Comparison of ENCODE assay signal across 19 cellular contexts in genomic region chr13:32423592-32423991, GRCh38. TPM values are rescaled to one million over a fixed set of nuclear protein-coding genes. Genes with fewer than 3 reads are reported as not detected.
DNase-seq lines count a peak whose midpoint lies in the region; ATAC-seq, FAIRE-seq and TF ChIP-seq lines count a peak whose summit lies in the region.
"Had no signal": no experiment of that assay in that cellular context is flagged by ENCODE, and none has a peak within 500 bp of the region (broad histone marks: within the 10 kb centered on the region; RNA-seq: fewer than 3 reads in every experiment).

No MANE protein-coding gene starts in this region.

- H3K9me3 ChIP-seq in GM12878 (replicated peaks; ENCODE audit: control insufficient read depth, insufficient read depth, low read length): peaks cover 17% of the 10 kb centered on the region

- H3K4me2 ChIP-seq in GM12878 (ENCODE audit: control insufficient read depth, insufficient read depth): peak overlapping the region; percentile 68; the same call in 1 of the 2 replicates

- TF ChIP-seq POLR2A in GM12878 (IDR thresholded peaks at IDR 0.05; ENCODE audit: low read depth, low read length): no peak

- WGBS in GM12878 (ENCODE audit: insufficient coverage, insufficient replicate concordance, low lambda C conversion rate, missing lambda C conversion rate): 98% methylated on average over 3 of the region's 3 CpGs

- H3K4me3 Mint-ChIP-seq in activated CD4-positive, alpha-beta T cell treated with anti-CD3 and anti-CD28 coated beads for 36 hours: no peak overlapping the region
- H3K4me3 Mint-ChIP-seq: activated CD8-positive, alpha-beta memory T cell treated with anti-CD3 and anti-CD28 coated beads, Interleukin-2, amount 10 ng/mL, durations not matched to agents 7 days and 5 days had no signal

- SMC1A ChIA-PET in GM12878 (lab: Charles Lee; ENCODE audit: uncharacterized antibody, unreplicated experiment): interaction anchor here (1.1 kb wide), 2 partner anchors 19 to 46 kb away, joined by 3 to 4 read pairs; no protein-coding TSS in a partner anchor

- no peak for FAIRE-seq in GM12878 (lab: Jason Lieb, UNC)
- FAIRE-seq: islet of Langerhans had no signal

- no TSS peak for BruUV-seq in GM12878 (replicated peaks; lab: Mats Ljungman, UMichigan)

- TF ChIP-seq EP300 in GM12878 (IDR thresholded peaks at IDR 0.05; ENCODE audit: borderline replicate concordance in 1 of 2, control insufficient read depth in 1 of 2, low read depth in 2 of 2, low read length in 2 of 2): no peak

- peaks cover 1 to 11% of the 10 kb centered on the region in 2 experiments; a peak in 2 of 4 replicates for H3K36me3 ChIP-seq in GM12878 (ENCODE audit: control insufficient read depth in 2 of 2, insufficient read depth in 2 of 2, low read length in 1 of 2)
- H3K36me3 ChIP-seq in brain microvascular endothelial cell (replicated peaks): no peaks in the 10 kb centered on the region
- H3K36me3 ChIP-seq: upper lobe of right lung had no signal

- no peak overlapping the region for H3K4me3 ChIP-seq in GM12878
- no peak overlapping the region for H3K4me3 ChIP-seq in brain microvascular endothelial cell (ENCODE audit: low read depth, low read length)
- H3K4me3 ChIP-seq: upper lobe of right lung had no signal

- peaks cover 56% of the 10 kb centered on the region for H3K79me2 ChIP-seq in GM12878 (ENCODE audit: control insufficient read depth, insufficient read depth, low read length)

- H2AFZ ChIP-seq in GM12878 (ENCODE audit: control insufficient read depth, low read depth, low read length): no peak overlapping the region

- DNase-seq in CD1c-positive myeloid dendritic cell (ENCODE audit: extremely low spot score) (peak; percentile 7), CMK (ENCODE audit: low read depth) (peak; percentile 56), NOMO-1 treated with DMSO at 0.1 percent for 48 hours (lab: John Stamatoyannopoulos, UW; ENCODE audit: unreplicated experiment) (peak; percentile 71), GM12878 (ENCODE audit: low read depth, low spot score) (no peak), brain microvascular endothelial cell (no peak), hypothalamus (lab: John Stamatoyannopoulos, UW) (no peak)
- no peak for DNase-seq in activated CD4-positive, alpha-beta T cell treated with anti-CD3 and anti-CD28 coated beads for 36 hours
- DNase-seq: activated CD8-positive, alpha-beta memory T cell treated with anti-CD3 and anti-CD28 coated beads, Interleukin-2, amount 10 ng/mL, durations not matched to agents 7 days and 5 days; Calu3; cortex of kidney; H7; Karpas-422; NCI-H1417 treated with DMSO at 0.1 percent for 48 hours; NCI-H526; SHP77 treated with DMSO at 0.1 percent for 48 hours; stimulated activated CD4-positive, alpha-beta T cell treated with anti-CD3 and anti-CD28 coated beads, Interleukin-4, amount 100 ng/mL, for 4 hours; upper lobe of right lung had no signal

- H4K20me1 ChIP-seq in GM12878 (ENCODE audit: control insufficient read depth, insufficient read depth): no peaks in the 10 kb centered on the region

- H3K4me1 ChIP-seq in GM12878 (ENCODE audit: control insufficient read depth, insufficient read depth, low read length): peaks cover 4% of the 10 kb centered on the region; the same call in 1 of the 2 replicates

- no peak overlapping the region for H3K27ac ChIP-seq in GM12878 (ENCODE audit: control insufficient read depth, insufficient read depth)
- no peak overlapping the region for H3K27ac ChIP-seq in brain microvascular endothelial cell
- H3K27ac ChIP-seq: upper lobe of right lung had no signal

- no peak overlapping the region for H3K9ac ChIP-seq in GM12878 (ENCODE audit: control insufficient read depth, insufficient read depth, low read length)

- CTCF ChIA-PET in GM12878 (lab: Yijun Ruan, JAX): interaction anchor here (0.6 to 1.4 kb wide), 4 partner anchors 15 to 245 kb away, joined by 3 to 4 read pairs (median 3); no protein-coding TSS in a partner anchor
- CTCF ChIA-PET in activated CD4-positive, alpha-beta T cell treated with anti-CD3 and anti-CD28 coated beads for 36 hours (lab: Charles Lee): interaction anchor here (0.9 to 1.6 kb wide), 2 partner anchors 9 to 227 kb away, joined by 3 read pairs; no protein-coding TSS in a partner anchor

- TF ChIP-seq RAD21 in GM12878 (IDR thresholded peaks at IDR 0.05; ENCODE audit: insufficient read depth, low read depth, low read length): no peak

- no peaks in the 10 kb centered on the region for H3K27me3 ChIP-seq in GM12878 (replicated peaks in 1 of 2; ENCODE audit: control insufficient read depth in 2 of 2, insufficient read depth in 2 of 2, low read length in 1 of 2)
- no peaks in the 10 kb centered on the region for H3K27me3 ChIP-seq in brain microvascular endothelial cell (replicated peaks)
- H3K27me3 ChIP-seq: upper lobe of right lung had no signal

- intact Hi-C loops in GM12878 (cut with micrococcal nuclease; ENCODE audit: unreplicated experiment): loop anchor here (10.0 kb wide), 1 partner anchor 781 kb away; no protein-coding TSS in a partner anchor
- intact Hi-C loops in activated CD4-positive, alpha-beta T cell treated with anti-CD3 and anti-CD28 coated beads for 36 hours (cut with DNase I, micrococcal nuclease): no loop called here

- H3K4me1 Mint-ChIP-seq in activated CD4-positive, alpha-beta T cell treated with anti-CD3 and anti-CD28 coated beads for 36 hours: peaks cover 26% of the 10 kb centered on the region

- ATAC-seq in GM12878: no peak
- no peak for ATAC-seq in HG02678 (IDR thresholded peaks at IDR 0.05; ENCODE audit: unreplicated experiment)
- ATAC-seq in activated CD4-positive, alpha-beta T cell treated with anti-CD3 and anti-CD28 coated beads for 36 hours: no peak
- ATAC-seq: activated CD8-positive, alpha-beta memory T cell treated with anti-CD3 and anti-CD28 coated beads, Interleukin-2, amount 10 ng/mL, durations not matched to agents 7 days and 5 days; upper lobe of right lung had no signal

- H3K27ac Mint-ChIP-seq in activated CD4-positive, alpha-beta T cell treated with anti-CD3 and anti-CD28 coated beads for 36 hours: no peak overlapping the region

- peaks cover 58% of the 10 kb centered on the region for H3K36me3 Mint-ChIP-seq in activated CD4-positive, alpha-beta T cell treated with anti-CD3 and anti-CD28 coated beads for 36 hours (ENCODE audit: low read depth)

- POLR2A ChIA-PET in GM12878 (lab: Charles Lee): interaction anchor here (0.5 to 1.3 kb wide), 4 partner anchors 10 to 1688 kb away, joined by 4 to 8 read pairs (median 6); partner anchors contain the start of genes ALOX5AP and PDS5B
- POLR2A ChIA-PET in activated CD4-positive, alpha-beta T cell treated with anti-CD3 and anti-CD28 coated beads for 36 hours (lab: Charles Lee): no interaction called here

- TF ChIP-seq CTCF in GM12878 (IDR thresholded peaks at IDR 0.05 in 2 of 3, conservative IDR thresholded peaks at IDR 0.05 in 1 of 3; ENCODE audit: control insufficient read depth in 2 of 3, extremely low read depth in 1 of 3, insufficient read depth in 1 of 3, low read depth in 3 of 3, low read length in 3 of 3): no peak
- TF ChIP-seq CTCF in brain microvascular endothelial cell (IDR thresholded peaks at IDR 0.05; ENCODE audit: low read depth, low read length, missing control alignments): no peak

- in situ Hi-C loops in GM12878 (cut with MboI) (no loop called here), brain microvascular endothelial cell (cut with HindIII; ENCODE audit: low pct_ligation_motif_present, low sequenced_read_pairs) (no loop called here)

- RAD21 ChIA-PET in GM12878 (lab: Charles Lee; ENCODE audit: unreplicated experiment): no interaction called here

- no peaks in the 10 kb centered on the region for H3K27me3 Mint-ChIP-seq in activated CD4-positive, alpha-beta T cell treated with anti-CD3 and anti-CD28 coated beads for 36 hours
- H3K27me3 Mint-ChIP-seq: activated CD8-positive, alpha-beta memory T cell treated with anti-CD3 and anti-CD28 coated beads, Interleukin-2, amount 10 ng/mL, durations not matched to agents 7 days and 5 days had no signal

- H3K9me3 Mint-ChIP-seq in activated CD4-positive, alpha-beta T cell treated with anti-CD3 and anti-CD28 coated beads for 36 hours (ENCODE audit: low read depth): peaks cover 11% of the 10 kb centered on the region

TF ChIP-seq in GM12878, 131 proteins besides CTCF, POLR2A, EP300 and RAD21:
- no peak for TF ChIP-seq TAF1 (IDR thresholded peaks at IDR 0.05; ENCODE audit: borderline replicate concordance, low read depth, low read length)

RNA-seq across cellular contexts. Expression of gene N4BP2L1, which starts 4.3 kb away (rescaled TPM):
- 110 and 112 TPM in 2 replicates for total RNA-seq in GM12878 (2013; cell fraction: nucleolus; rRNA removed)
- total RNA-seq in GM12878 (2014; rRNA removed) (11.6 and 14.7 TPM in 2 replicates), GM12878 (2014; rRNA removed; fragmentation: Illumina TruSeq; extraction: Trizol) (14.9 and 15.7 TPM in 2 replicates), GM12878 (2021) (11.2 and 12.0 TPM in 2 replicates)
- 13.8 TPM for polyA plus RNA-seq in GM12878 (2011; ENCODE audit: low read depth)
- polyA plus RNA-seq in GM12878 (2011; rRNA removed) (42.5 and 68.0 TPM in 2 replicates), GM12878 (2014; fragmentation: Illumina TruSeq; extraction: Trizol) (16.7 and 21.4 TPM in 2 replicates), GM12878 (2014; fragmentation: Nextera tagmentation; extraction: Ambion mirVana) (1 to 10 TPM; 3.3 to 5.7 TPM), GM12878 (2014; rRNA removed) (16.9 and 23.4 TPM in 2 replicates), GM12878 (2016; fragmentation: Nextera tagmentation; extraction: Ambion mirVana) (10 to 100 TPM; 16.9 to 18.7 TPM)
- 17.0 and 17.1 TPM in 2 replicates for polyA plus RNA-seq in GM12878 (2011; cell fraction: cytosol; rRNA removed)
- polyA plus RNA-seq in GM12878 (2011; cell fraction: nucleus; rRNA removed): 42.6 and 52.4 TPM in 2 replicates
- 22.5 and 39.5 TPM in 2 replicates for polyA plus RNA-seq in GM12878 (2012)
- 14.9 and 16.4 TPM in 2 replicates for polyA minus RNA-seq in GM12878 (2011; rRNA and poly(A)+ RNA removed)
- 3.8 and 7.6 TPM in 2 replicates for polyA minus RNA-seq in GM12878 (2011; cell fraction: cytosol; rRNA and poly(A)+ RNA removed)
- polyA minus RNA-seq in GM12878 (2011; cell fraction: nucleus; rRNA and poly(A)+ RNA removed): 19.0 and 29.8 TPM in 2 replicates
- 10 to 100 TPM; 16.1 to 16.5 TPM for total RNA-seq in activated CD4-positive, alpha-beta T cell treated with anti-CD3 and anti-CD28 coated beads for 36 hours

Comparison
In these comparisons a context has a peak if more than half of its experiments do, and no peak if none do; other contexts are left out.
1. DNase-seq: peak in CD1c-positive myeloid dendritic cell (single experiment), CMK (single experiment) and NOMO-1 treated with DMSO at 0.1 percent for 48 hours (single experiment); none in GM12878 (single experiment), brain microvascular endothelial cell (single experiment), hypothalamus (0 of 51) and activated CD4-positive, alpha-beta T cell treated with anti-CD3 and anti-CD28 coated beads for 36 hours (single experiment).